ENCODE assay signal across 9 cellular contexts in genomic region chr19:29622191-29623070, GRCh38. TPM values are rescaled to one million over a fixed set of nuclear protein-coding genes. Genes with fewer than 3 reads are reported as not detected.
DNase-seq lines count a peak whose midpoint lies in the region; ATAC-seq and TF ChIP-seq lines count a peak whose summit lies in the region.
"Had no signal": no experiment of that assay in that cellular context is flagged by ENCODE, and none has a peak within 500 bp of the region (broad histone marks: within the 10 kb centered on the region; RNA-seq: fewer than 3 reads in every experiment).

No MANE protein-coding gene starts in this region.

- peaks cover 46% of the 10 kb centered on the region for H3K4me1 Mint-ChIP-seq in activated T-helper 2 cell treated with anti-CD3 and anti-CD28 coated beads, Interferon-gamma antibody, Interleukin-2, Interleukin-4, amounts not matched to agents 10 μg/mL and 5 μg/mL and 100 μg/mL, durations not matched to agents 14 hours and 24 hours and 36 hours (ENCODE audit: low read depth)
- peaks cover 49 to 59% of the 10 kb centered on the region in 2 donors for H3K4me1 Mint-ChIP-seq in natural killer cell

- peak overlapping the region; percentile 38 for H3K27ac Mint-ChIP-seq in activated T-helper 2 cell treated with anti-CD3 and anti-CD28 coated beads, Interferon-gamma antibody, Interleukin-2, Interleukin-4, amounts not matched to agents 10 μg/mL and 5 μg/mL and 100 μg/mL, durations not matched to agents 14 hours and 24 hours and 36 hours
- H3K27ac Mint-ChIP-seq in natural killer cell: peak overlapping the region; percentile 65 to 96

- intact Hi-C loops in activated T-helper 2 cell treated with anti-CD3 and anti-CD28 coated beads, Interferon-gamma antibody, Interleukin-2, Interleukin-4, amounts not matched to agents 10 μg/mL and 5 μg/mL and 100 μg/mL, durations not matched to agents 14 hours and 24 hours and 36 hours (cut with micrococcal nuclease): loop anchor here (1.0 to 2.0 kb wide), 3 partner anchors 18 to 64 kb away; no protein-coding TSS in a partner anchor
- intact Hi-C loops in natural killer cell (cut with micrococcal nuclease): loop anchor here (2.0 to 5.0 kb wide), 2 partner anchors 45 to 58 kb away; partner anchors contain the start of gene PLEKHF1

- peak; percentile 55 for DNase-seq in GM12865 (ENCODE audit: low read depth)
- DNase-seq in HK-2 (ENCODE audit: unreplicated experiment): peak; percentile 18
- DNase-seq in activated T-helper 2 cell treated with anti-CD3 and anti-CD28 coated beads, Interferon-gamma antibody, Interleukin-2, Interleukin-4, amounts not matched to agents 10 μg/mL and 5 μg/mL and 100 μg/mL, durations not matched to agents 14 hours and 24 hours and 36 hours (ENCODE audit: low spot score): no peak
- peak; percentile 46 for DNase-seq in natural killer cell
- no peak for DNase-seq in foreskin keratinocyte

- ATAC-seq in natural killer cell: peak; percentile 74 to 79 (median 78)
- ATAC-seq in foreskin keratinocyte: no peak
- no peak for ATAC-seq in HG02870 (IDR thresholded peaks at IDR 0.05; ENCODE audit: unreplicated experiment)
- ATAC-seq in GM18520 (IDR thresholded peaks at IDR 0.05; ENCODE audit: unreplicated experiment): no peak
- ATAC-seq in GM18873 (IDR thresholded peaks at IDR 0.05; ENCODE audit: low FRiP score, unreplicated experiment): no peak
- ATAC-seq: mucosa of descending colon had no signal

- H3K27me3 Mint-ChIP-seq in activated T-helper 2 cell treated with anti-CD3 and anti-CD28 coated beads, Interferon-gamma antibody, Interleukin-2, Interleukin-4, amounts not matched to agents 10 μg/mL and 5 μg/mL and 100 μg/mL, durations not matched to agents 14 hours and 24 hours and 36 hours (ENCODE audit: low read depth): no peaks in the 10 kb centered on the region
- no peaks in the 10 kb centered on the region for H3K27me3 Mint-ChIP-seq in natural killer cell (ENCODE audit: low read depth in 2 of 2)

- H3K4me1 ChIP-seq in foreskin keratinocyte: no peaks in the 10 kb centered on the region

- H3K4me3 ChIP-seq in GM12865 (ENCODE audit: low read depth, low read length): no peak overlapping the region
- H3K4me3 ChIP-seq: mucosa of descending colon had no signal

- no peak overlapping the region for H3K4me3 Mint-ChIP-seq in activated T-helper 2 cell treated with anti-CD3 and anti-CD28 coated beads, Interferon-gamma antibody, Interleukin-2, Interleukin-4, amounts not matched to agents 10 μg/mL and 5 μg/mL and 100 μg/mL, durations not matched to agents 14 hours and 24 hours and 36 hours (ENCODE audit: low read depth)
- peak overlapping the region; percentile 73 for H3K4me3 Mint-ChIP-seq in natural killer cell

- H3K27ac ChIP-seq in foreskin keratinocyte: no peak overlapping the region

- no peak for TF ChIP-seq CTCF in GM12865 (IDR thresholded peaks at IDR 0.05; ENCODE audit: insufficient read depth, low read depth, low read length, missing control alignments)
- no peak for TF ChIP-seq CTCF in natural killer cell (IDR thresholded peaks at IDR 0.05)
- TF ChIP-seq CTCF in foreskin keratinocyte (conservative IDR thresholded peaks at IDR 0.05): no peak

- no peaks in the 10 kb centered on the region for H3K36me3 Mint-ChIP-seq in activated T-helper 2 cell treated with anti-CD3 and anti-CD28 coated beads, Interferon-gamma antibody, Interleukin-2, Interleukin-4, amounts not matched to agents 10 μg/mL and 5 μg/mL and 100 μg/mL, durations not matched to agents 14 hours and 24 hours and 36 hours (ENCODE audit: low read depth)
- no peaks in the 10 kb centered on the region for H3K36me3 Mint-ChIP-seq in natural killer cell

- no peaks in the 10 kb centered on the region for H3K9me3 Mint-ChIP-seq in activated T-helper 2 cell treated with anti-CD3 and anti-CD28 coated beads, Interferon-gamma antibody, Interleukin-2, Interleukin-4, amounts not matched to agents 10 μg/mL and 5 μg/mL and 100 μg/mL, durations not matched to agents 14 hours and 24 hours and 36 hours
- H3K9me3 Mint-ChIP-seq in natural killer cell: no peaks in the 10 kb centered on the region

- H3K27me3 ChIP-seq in foreskin keratinocyte: no peaks in the 10 kb centered on the region

RNA-seq across cellular contexts. Expression of gene POP4, which starts 16.3 kb away (rescaled TPM):
- total RNA-seq in activated T-helper 2 cell treated with anti-CD3 and anti-CD28 coated beads, Interferon-gamma antibody, Interleukin-2, Interleukin-4, amounts not matched to agents 10 μg/mL and 5 μg/mL and 100 μg/mL, durations not matched to agents 14 hours and 24 hours and 36 hours: 104 and 105 TPM in 2 replicates
- 10 to 100 TPM; 46.4 to 60.1 (median 46.4) TPM for total RNA-seq in natural killer cell
- total RNA-seq in foreskin keratinocyte: 88.1 and 92.2 TPM in 2 replicates
- 90.7 and 101 TPM in 2 replicates for polyA plus RNA-seq in foreskin keratinocyte

RNA-seq across cellular contexts. Expression of gene PLEKHF1, which starts 42.8 kb away (rescaled TPM):
- total RNA-seq in activated T-helper 2 cell treated with anti-CD3 and anti-CD28 coated beads, Interferon-gamma antibody, Interleukin-2, Interleukin-4, amounts not matched to agents 10 μg/mL and 5 μg/mL and 100 μg/mL, durations not matched to agents 14 hours and 24 hours and 36 hours: 28.0 and 30.3 TPM in 2 replicates
- total RNA-seq in natural killer cell (10 to 100 TPM; 53.0 to 81.8 (median 53.8) TPM), foreskin keratinocyte (13.8 and 15.0 TPM in 2 replicates)
- polyA plus RNA-seq in foreskin keratinocyte: 13.2 and 15.8 TPM in 2 replicates

Comparison
In these comparisons a context has a peak if more than half of its experiments do, and no peak if none do; other contexts are left out.
1. DNase-seq: peak in GM12865 (single experiment), HK-2 (single experiment) and natural killer cell (single experiment); none in activated T-helper 2 cell treated with anti-CD3 and anti-CD28 coated beads, Interferon-gamma antibody, Interleukin-2, Interleukin-4, amounts not matched to agents 10 μg/mL and 5 μg/mL and 100 μg/mL, durations not matched to agents 14 hours and 24 hours and 36 hours (single experiment) and foreskin keratinocyte (0 of 2).
2. ATAC-seq: peak in natural killer cell (3 of 3); none in foreskin keratinocyte (single experiment), HG02870 (single experiment), GM18520 (single experiment) and GM18873 (single experiment).